In genomic region chr17:19362293-19363113, GRCh38 we compare ENCODE assay signal across 8 cellular contexts. TPM values are rescaled to one million over a fixed set of nuclear protein-coding genes. Genes with fewer than 3 reads are reported as not detected.
DNase-seq lines count a peak whose midpoint lies in the region; ATAC-seq, FAIRE-seq and TF ChIP-seq lines count a peak whose summit lies in the region.

A gene with protein sequence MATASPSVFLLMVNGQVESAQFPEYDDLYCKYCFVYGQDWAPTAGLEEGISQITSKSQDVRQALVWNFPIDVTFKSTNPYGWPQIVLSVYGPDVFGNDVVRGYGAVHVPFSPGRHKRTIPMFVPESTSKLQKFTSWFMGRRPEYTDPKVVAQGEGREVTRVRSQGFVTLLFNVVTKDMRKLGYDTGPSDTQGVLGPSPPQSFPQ (minus strand): TSS chr17:19362723. CDS start chr17:19362569, 154 bp downstream.

- ATAC-seq in HG02759 (IDR thresholded peaks at IDR 0.05; ENCODE audit: unreplicated experiment) (peak; percentile 84), left ventricle myocardium superior (peak; percentile 97), psoas muscle (peak; percentile 96 to 98 (median 96))

- 0 to 1% (median 0%) methylated on average over 74 to 82 of the region's 82 CpGs for WGBS in psoas muscle, 3 donors

- no peaks in the 10 kb centered on the region for H3K4me1 ChIP-seq in psoas muscle

- peaks cover 0 to 1% of the 10 kb centered on the region in 2 donors for H3K36me3 ChIP-seq in psoas muscle (ENCODE audit: insufficient read depth in 1 of 2, low read depth in 1 of 2)

- peak; percentile 89 for TF ChIP-seq CTCF in GM12874 (IDR thresholded peaks at IDR 0.05; ENCODE audit: insufficient read depth, low read depth, low read length)
- peak; percentile 97 for TF ChIP-seq CTCF in psoas muscle (IDR thresholded peaks at IDR 0.05)

- intact Hi-C loops in left ventricle myocardium superior (cut with micrococcal nuclease) (loop anchor here (2.0 kb wide), 1 partner anchor 84 kb away; no protein-coding TSS in a partner anchor), psoas muscle (cut with DNase I) (loop anchor here (2.0 to 10.0 kb wide), 4 partner anchors 84 to 404 kb away; no protein-coding TSS in a partner anchor)

- FAIRE-seq in urothelium cell line (lab: Jason Lieb, UNC) = peak; percentile 59

- no peaks in the 10 kb centered on the region for H3K9me3 ChIP-seq in psoas muscle

- DNase-seq in NCI-H1417 (lab: John Stamatoyannopoulos, UW) = peak; percentile 86 to 95 (median 88)
- peak; percentile 84 to 92 (median 90) for DNase-seq in T-helper 1 cell
- peak; percentile 96 for DNase-seq in left ventricle myocardium superior
- peak; percentile 91 to 97 for DNase-seq in psoas muscle
- peak; percentile 97 for DNase-seq in urothelium cell line (ENCODE audit: low spot score)

- H3K4me3 ChIP-seq in psoas muscle = peak within 1 kb of the TSS; percentile 90

- no peaks in the 10 kb centered on the region for H3K27me3 ChIP-seq in psoas muscle (ENCODE audit: insufficient read depth in 3 of 3, low read length in 2 of 3)

- H3K27ac ChIP-seq in angular gyrus (ENCODE audit: low read depth, low read length) = peak within 1 kb of the TSS; percentile 94
- H3K27ac ChIP-seq in psoas muscle = peak within 1 kb of the TSS; percentile 76

RNA-seq across cellular contexts. Expression of the gene that starts here (rescaled TPM):
- 5.9 TPM for total RNA-seq in left ventricle myocardium superior
- 1 to 10 TPM; 4.7 to 8.7 (median 6.4) TPM for total RNA-seq in psoas muscle
- polyA plus RNA-seq in psoas muscle = 1 to 10 TPM; 7.0 to 9.2 (median 7.3) TPM

Comparison
In these comparisons a context has a peak if more than half of its experiments do, and no peak if none do; other contexts are left out.
1. Peak in every context shown above with its lines: DNase-seq, ATAC-seq, H3K4me3 ChIP-seq and H3K27ac ChIP-seq.